ENCODE assay signal across 20 cellular contexts in genomic region chr14:34361504-34362011, GRCh38.
DNase-seq lines count a peak whose midpoint lies in the region; ATAC-seq, FAIRE-seq and TF ChIP-seq lines count a peak whose summit lies in the region.
"Had no signal": no experiment of that assay in that cellular context is flagged by ENCODE, and none has a peak within 500 bp of the region (broad histone marks: within the 10 kb centered on the region; RNA-seq: fewer than 3 reads in every experiment).

No MANE protein-coding gene starts in this region.

- POLR2A ChIA-PET in H1 (lab: Charles Lee; ENCODE audit: partially characterized antibody) = no interaction called here

- TF ChIP-seq RAD21 in H1 (IDR thresholded peaks at IDR 0.05 in 1 of 2, conservative IDR thresholded peaks at IDR 0.05 in 1 of 2; ENCODE audit: low read depth in 2 of 2, low read length in 2 of 2) = no peak

- DNase-seq in HFFc6 = no peak
- no peak for DNase-seq in H1 (ENCODE audit: low read depth in 1 of 2, low spot score in 2 of 2)
- DNase-seq in left ventricle myocardium superior = no peak
- DNase-seq in sciatic nerve (ENCODE audit: low spot score) = no peak
- no peak for DNase-seq in NCI-H446 treated with DMSO at 0.1 percent for 48 hours (lab: John Stamatoyannopoulos, UW)
- DNase-seq in mucosa of gallbladder (ENCODE audit: low spot score) = no peak
- no peak for DNase-seq in natural killer cell treated with Interleukin-12 subunit alpha and Interleukin-12 subunit beta and Interleukin-15 and Interleukin-18, amount 100 ng/mL, for 72 hours (ENCODE audit: low spot score)
- DNase-seq: activated naive CD4-positive, alpha-beta T cell treated with anti-CD3 and anti-CD28 coated beads for 36 hours; Caco-2; effector CD4-positive, alpha-beta T cell; kidney; naive thymus-derived CD8-positive, alpha-beta T cell; NCI-H2081; NCI-H526 treated with DMSO at 0.1 percent for 48 hours; stimulated activated CD4-positive, alpha-beta T cell treated with anti-CD3 and anti-CD28 coated beads, Interleukin-2, amount 100 ng/mL, for 48 hours; stimulated activated CD8-positive, alpha-beta memory T cell treated with anti-CD3 and anti-CD28 coated beads, Interleukin-4, amount 100 ng/mL, for 48 hours; tibial artery had no signal

- no peak overlapping the region for H3K56ac ChIP-seq in H1 (replicated peaks; ENCODE audit: insufficient read length, low read depth, low read length)

- FAIRE-seq in H1 (lab: Jason Lieb, UNC) = no peak
- FAIRE-seq: kidney had no signal

- H2BK15ac ChIP-seq in H1 (ENCODE audit: low read length) = no peak overlapping the region

- H3K27ac Mint-ChIP-seq in HFFc6 = peak overlapping the region; percentile 5; the same call in 1 of the 2 replicates
- H3K27ac Mint-ChIP-seq in natural killer cell treated with Interleukin-12 subunit alpha and Interleukin-12 subunit beta and Interleukin-15 and Interleukin-18, amount 100 ng/mL, for 72 hours = no peak overlapping the region
- H3K27ac Mint-ChIP-seq: activated naive CD4-positive, alpha-beta T cell treated with anti-CD3 and anti-CD28 coated beads for 36 hours; naive thymus-derived CD8-positive, alpha-beta T cell; T-helper 1 cell treated with Interleukin-12 subunit alpha and Interleukin-12 subunit beta and Interleukin-4 antibody, amounts not matched to agents 30 μg/mL and 1 μg/mL, for 36 hours had no signal

- peaks cover 2% of the 10 kb centered on the region; the same call in 1 of the 2 replicates for H3K27me3 Mint-ChIP-seq in HFFc6 (ENCODE audit: insufficient read depth)
- peaks cover 14 to 16% of the 10 kb centered on the region in 2 donors for H3K27me3 Mint-ChIP-seq in natural killer cell treated with Interleukin-12 subunit alpha and Interleukin-12 subunit beta and Interleukin-15 and Interleukin-18, amount 100 ng/mL, for 72 hours

- TF ChIP-seq EP300 in H1 (IDR thresholded peaks at IDR 0.05; ENCODE audit: borderline replicate concordance in 1 of 2, low read depth in 2 of 2, low read length in 2 of 2) = no peak

- no peak overlapping the region for H3K23ac ChIP-seq in H1 (ENCODE audit: insufficient read length)

- no peak overlapping the region for H3K4ac ChIP-seq in H1 (replicated peaks; ENCODE audit: insufficient read length, low read depth, low read length)

- H3K18ac ChIP-seq in H1 (ENCODE audit: extremely low read depth, low read length) = no peak overlapping the region

- H3K27ac ChIP-seq in H1 (ENCODE audit: low read depth, low read length) = no peak overlapping the region
- H3K27ac ChIP-seq: RWPE1, tibial artery had no signal

- H3K36me3 ChIP-seq in H1 (ENCODE audit: control insufficient read depth in 2 of 4, insufficient read depth in 4 of 4, low read length in 3 of 4) = no peaks in the 10 kb centered on the region
- H3K36me3 ChIP-seq: tibial artery had no signal

- no peaks in the 10 kb centered on the region for H3K9me3 Mint-ChIP-seq in HFFc6
- no peaks in the 10 kb centered on the region for H3K9me3 Mint-ChIP-seq in natural killer cell treated with Interleukin-12 subunit alpha and Interleukin-12 subunit beta and Interleukin-15 and Interleukin-18, amount 100 ng/mL, for 72 hours
- H3K9me3 Mint-ChIP-seq: activated naive CD4-positive, alpha-beta T cell treated with anti-CD3 and anti-CD28 coated beads for 36 hours; naive thymus-derived CD8-positive, alpha-beta T cell; T-helper 1 cell treated with Interleukin-12 subunit alpha and Interleukin-12 subunit beta and Interleukin-4 antibody, amounts not matched to agents 30 μg/mL and 1 μg/mL, for 36 hours had no signal

- no peak overlapping the region for H4K5ac ChIP-seq in H1 (ENCODE audit: insufficient read length, low read depth, low read length)

- H2BK120ac ChIP-seq in H1 (replicated peaks; ENCODE audit: low read depth, low read length) = no peak overlapping the region

- CTCF ChIA-PET in H1 (lab: Charles Lee; ENCODE audit: partially characterized antibody) = interaction anchor here (0.9 to 1.5 kb wide), 5 partner anchors 9 to 135 kb away, joined by 3 to 6 read pairs (median 3); no protein-coding TSS in a partner anchor

- TF ChIP-seq POLR2A in H1 (IDR thresholded peaks at IDR 0.05; ENCODE audit: control extremely low read depth in 1 of 2, low read depth in 2 of 2, low read length in 2 of 2) = no peak

- no peak overlapping the region for H4K8ac ChIP-seq in H1 (ENCODE audit: extremely low read depth, insufficient read depth, low read length)

- 98% methylated on average over 2 of the region's 2 CpGs; no CpG with 5 or more reads in 1 of the 2 experiments for WGBS in H1 (ENCODE audit: extremely low coverage in 1 of 2, insufficient coverage in 1 of 2, insufficient read length in 1 of 2, insufficient replicate concordance in 2 of 2, low coverage in 1 of 2, low lambda C conversion rate in 2 of 2, missing lambda C conversion rate in 1 of 2), 2 experiments

- no peaks in the 10 kb centered on the region for H4K20me1 ChIP-seq in H1 (replicated peaks in 1 of 2; ENCODE audit: control insufficient read depth in 1 of 2, insufficient read depth in 2 of 2, low read length in 2 of 2)

- no peak overlapping the region for H4K91ac ChIP-seq in H1 (replicated peaks; ENCODE audit: insufficient read length, low read length)

- no peak overlapping the region for H2BK5ac ChIP-seq in H1 (ENCODE audit: low read depth, low read length)

- no peaks in the 10 kb centered on the region for H3K4me1 ChIP-seq in H1 (replicated peaks in 1 of 4; ENCODE audit: control insufficient read depth in 3 of 4, insufficient read depth in 4 of 4, low read length in 3 of 4)

- peaks cover 0 to 1% (median 0%) of the 10 kb centered on the region in 4 experiments; a peak in 1 of 7 replicates for H3K27me3 ChIP-seq in H1 (replicated peaks in 1 of 4; ENCODE audit: control insufficient read depth in 3 of 4, extremely low read depth in 1 of 4, insufficient read depth in 3 of 4, low read length in 3 of 4)
- H3K27me3 ChIP-seq: tibial artery had no signal

- no peaks in the 10 kb centered on the region for H3K23me2 ChIP-seq in H1 (ENCODE audit: low read depth, low read length)

- H2BK12ac ChIP-seq in H1 (ENCODE audit: low read depth, low read length) = no peak overlapping the region

- ATAC-seq in left ventricle myocardium superior = peak; percentile 81
- ATAC-seq in sciatic nerve = peak; percentile 72
- no peak for ATAC-seq in HG02759 (IDR thresholded peaks at IDR 0.05; ENCODE audit: unreplicated experiment)
- ATAC-seq in natural killer cell treated with Interleukin-12 subunit alpha and Interleukin-12 subunit beta and Interleukin-15 and Interleukin-18, amount 100 ng/mL, for 72 hours = no peak
- ATAC-seq: naive thymus-derived CD8-positive, alpha-beta T cell had no signal

- H3K4me1 Mint-ChIP-seq in HFFc6 (ENCODE audit: low read depth) = peaks cover 31% of the 10 kb centered on the region
- no peaks in the 10 kb centered on the region for H3K4me1 Mint-ChIP-seq in natural killer cell treated with Interleukin-12 subunit alpha and Interleukin-12 subunit beta and Interleukin-15 and Interleukin-18, amount 100 ng/mL, for 72 hours (ENCODE audit: low read depth in 2 of 2)

- H3K4me3 ChIP-seq in H1 (ENCODE audit: extremely low read depth in 1 of 4, insufficient read depth in 2 of 4, low read depth in 3 of 4, low read length in 4 of 4) = no peak overlapping the region
- H3K4me3 ChIP-seq: tibial artery had no signal

- peak overlapping the region; percentile 3; the same call in 1 of the 2 replicates for H2AFZ ChIP-seq in H1 (ENCODE audit: low read length)

- H2BK20ac ChIP-seq in H1 (ENCODE audit: low read length) = no peak overlapping the region

- TF ChIP-seq CTCF in HFFc6 (IDR thresholded peaks at IDR 0.05) (no peak), H1 (IDR thresholded peaks at IDR 0.05; ENCODE audit: control extremely low read depth in 1 of 3, insufficient read depth in 1 of 3, low read depth in 1 of 3, low read length in 3 of 3) (no peak)

- no peaks in the 10 kb centered on the region for H3K36me3 Mint-ChIP-seq in HFFc6 (ENCODE audit: low read depth)
- no peaks in the 10 kb centered on the region for H3K36me3 Mint-ChIP-seq in natural killer cell treated with Interleukin-12 subunit alpha and Interleukin-12 subunit beta and Interleukin-15 and Interleukin-18, amount 100 ng/mL, for 72 hours
- H3K36me3 Mint-ChIP-seq: naive thymus-derived CD8-positive, alpha-beta T cell had no signal

- H3K4me2 ChIP-seq in H1 (ENCODE audit: insufficient read depth in 1 of 2, low read depth in 2 of 2, low read length in 2 of 2) = no peak overlapping the region

- H2AK5ac ChIP-seq in H1 (ENCODE audit: low read depth, low read length) = no peak overlapping the region

- H3K9ac ChIP-seq in H1 (replicated peaks in 1 of 4; ENCODE audit: extremely low read depth in 1 of 4, low read depth in 3 of 4, low read length in 3 of 4) = no peak overlapping the region

- no peaks in the 10 kb centered on the region for H3K79me1 ChIP-seq in H1 (ENCODE audit: low read depth, low read length)

- no peak overlapping the region for H3K4me3 Mint-ChIP-seq in HFFc6
- H3K4me3 Mint-ChIP-seq in natural killer cell treated with Interleukin-12 subunit alpha and Interleukin-12 subunit beta and Interleukin-15 and Interleukin-18, amount 100 ng/mL, for 72 hours = no peak overlapping the region
- H3K4me3 Mint-ChIP-seq: activated naive CD4-positive, alpha-beta T cell treated with anti-CD3 and anti-CD28 coated beads for 36 hours; naive thymus-derived CD8-positive, alpha-beta T cell; T-helper 1 cell treated with Interleukin-12 subunit alpha and Interleukin-12 subunit beta and Interleukin-4 antibody, amounts not matched to agents 30 μg/mL and 1 μg/mL, for 36 hours had no signal

- no peak overlapping the region for H3K14ac ChIP-seq in H1 (ENCODE audit: insufficient read length)

- no peaks in the 10 kb centered on the region for H3K9me3 ChIP-seq in H1 (ENCODE audit: insufficient read depth in 2 of 2, low read depth in 1 of 2, low read length in 1 of 2)
- H3K9me3 ChIP-seq: Caco-2, tibial artery had no signal

- no peaks in the 10 kb centered on the region for H3K79me2 ChIP-seq in H1 (ENCODE audit: control insufficient read depth in 1 of 2, insufficient read depth in 2 of 2, low read length in 2 of 2)

- intact Hi-C loops in left ventricle myocardium superior (cut with micrococcal nuclease) = no loop called here
- intact Hi-C loops in sciatic nerve (cut with DNase I) = no loop called here

TF ChIP-seq in H1, 55 proteins besides CTCF, POLR2A, EP300 and RAD21:
- no peak for TF ChIP-seq BACH1 (IDR thresholded peaks at IDR 0.05; ENCODE audit: low read length)
- TF ChIP-seq TAF7 (optimal IDR thresholded peaks at IDR 0.05; ENCODE audit: borderline replicate concordance, low read depth, low read length) = no peak
- TF ChIP-seq SAP30 (IDR thresholded peaks at IDR 0.05; ENCODE audit: insufficient read depth, insufficient replicate concordance, low read length) = no peak
- TF ChIP-seq JUN (IDR thresholded peaks at IDR 0.05; ENCODE audit: low read depth, low read length) = no peak
- TF ChIP-seq CBX8 (IDR thresholded peaks at IDR 0.05; ENCODE audit: borderline replicate concordance, low read depth, low read length) = no peak

Comparison
In these comparisons a context has a peak if more than half of its experiments do, and no peak if none do; other contexts are left out.
1. ATAC-seq: peak in left ventricle myocardium superior (single experiment) and sciatic nerve (single experiment); none in HG02759 (single experiment) and natural killer cell treated with Interleukin-12 subunit alpha and Interleukin-12 subunit beta and Interleukin-15 and Interleukin-18, amount 100 ng/mL, for 72 hours (0 of 2).